ENCODE assay signal across 34 cellular contexts in the genomic region with DNA sequence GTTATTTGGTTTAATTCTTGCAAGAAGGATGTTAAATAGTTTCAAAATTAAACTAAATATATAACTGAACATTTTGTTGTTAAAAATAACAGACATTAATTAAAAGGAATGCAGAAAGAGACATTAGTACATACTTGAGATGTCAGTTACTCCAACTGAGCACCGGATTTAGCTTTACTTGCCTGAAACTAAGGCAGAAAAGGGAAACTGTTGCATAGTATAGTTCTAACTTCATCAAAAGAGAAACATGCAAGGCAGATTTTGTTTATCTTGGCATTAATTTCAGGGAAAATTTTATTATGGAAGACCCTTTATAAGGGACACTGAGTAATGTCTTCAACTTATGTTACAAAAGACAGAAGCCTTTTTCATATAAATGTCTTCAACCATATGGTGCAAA.
"Had no signal": no experiment of that assay in that cellular context is flagged by ENCODE, and none has a peak within 500 bp of the region (broad histone marks: within the 10 kb centered on the region; RNA-seq: fewer than 3 reads in every experiment).

No MANE protein-coding gene starts in this region.

- ATAC-seq: activated CD8-positive, alpha-beta memory T cell treated with anti-CD3 and anti-CD28 coated beads, Interleukin-2, amount 10 ng/mL, durations not matched to agents 7 days and 5 days; activated T-helper 17 cell treated with anti-CD3 and anti-CD28 coated beads, Interleukin-2, amount 50 U/mL, for 72 hours; body of pancreas; PC-3; Right ventricle myocardium inferior had no signal

- H3K27ac Mint-ChIP-seq: activated CD4-positive, alpha-beta memory T cell treated with anti-CD3 and anti-CD28 coated beads, Interleukin-2, amount 10 ng/mL, durations not matched to agents 7 days and 5 days; activated CD8-positive, alpha-beta memory T cell treated with anti-CD3 and anti-CD28 coated beads, Interleukin-2, amount 10 ng/mL, durations not matched to agents 7 days and 5 days; activated naive CD8-positive, alpha-beta T cell treated with anti-CD3 and anti-CD28 coated beads for 36 hours; activated T-helper 17 cell treated with anti-CD3 and anti-CD28 coated beads, Interleukin-2, amount 50 U/mL, for 72 hours had no signal

- H3K9me3 Mint-ChIP-seq: activated CD4-positive, alpha-beta memory T cell treated with anti-CD3 and anti-CD28 coated beads, Interleukin-2, amount 10 ng/mL, durations not matched to agents 7 days and 5 days; activated naive CD8-positive, alpha-beta T cell treated with anti-CD3 and anti-CD28 coated beads for 36 hours; activated T-helper 17 cell treated with anti-CD3 and anti-CD28 coated beads, Interleukin-2, amount 50 U/mL, for 72 hours had no signal

- H3K9me3 ChIP-seq: ascending aorta, body of pancreas, breast epithelium had no signal

- H3K4me3 Mint-ChIP-seq: activated CD4-positive, alpha-beta memory T cell treated with anti-CD3 and anti-CD28 coated beads, Interleukin-2, amount 10 ng/mL, durations not matched to agents 7 days and 5 days; activated CD8-positive, alpha-beta memory T cell treated with anti-CD3 and anti-CD28 coated beads, Interleukin-2, amount 10 ng/mL, durations not matched to agents 7 days and 5 days; activated naive CD8-positive, alpha-beta T cell treated with anti-CD3 and anti-CD28 coated beads for 36 hours; activated T-helper 17 cell treated with anti-CD3 and anti-CD28 coated beads, Interleukin-2, amount 50 U/mL, for 72 hours had no signal

- H3K27me3 Mint-ChIP-seq: activated CD4-positive, alpha-beta memory T cell treated with anti-CD3 and anti-CD28 coated beads, Interleukin-2, amount 10 ng/mL, durations not matched to agents 7 days and 5 days; activated CD8-positive, alpha-beta memory T cell treated with anti-CD3 and anti-CD28 coated beads, Interleukin-2, amount 10 ng/mL, durations not matched to agents 7 days and 5 days; activated naive CD8-positive, alpha-beta T cell treated with anti-CD3 and anti-CD28 coated beads for 36 hours; activated T-helper 17 cell treated with anti-CD3 and anti-CD28 coated beads, Interleukin-2, amount 50 U/mL, for 72 hours had no signal

- H3K4me3 ChIP-seq: ascending aorta, body of pancreas, breast epithelium had no signal

- H3K27me3 ChIP-seq: ascending aorta, body of pancreas, breast epithelium had no signal

- DNase-seq: activated CD4-positive, alpha-beta memory T cell treated with anti-CD3 and anti-CD28 coated beads, Interleukin-2, amount 10 ng/mL, durations not matched to agents 7 days and 5 days; activated CD4-positive, alpha-beta T cell treated with anti-CD3 and anti-CD28 coated beads for 1 hour; activated CD4-positive, alpha-beta T cell treated with anti-CD3 and anti-CD28 coated beads for 48 hours; activated CD4-positive, CD25-positive, alpha-beta regulatory T cell; activated CD8-positive, alpha-beta memory T cell treated with anti-CD3 and anti-CD28 coated beads for 24 hours; activated CD8-positive, alpha-beta memory T cell treated with anti-CD3 and anti-CD28 coated beads, Interleukin-2, amount 10 ng/mL, durations not matched to agents 7 days and 5 days; activated CD8-positive, alpha-beta memory T cell treated with anti-CD3 and anti-CD28 coated beads, Interleukin-2, amount 50 U/mL, for 48 hours; activated effector memory CD4-positive, alpha-beta T cell treated with anti-CD3 and anti-CD28 coated beads, Interleukin-2, amount 50 U/mL, for 16 hours; activated naive CD4-positive, alpha-beta T cell; activated naive CD4-positive, alpha-beta T cell treated with anti-CD3 and anti-CD28 coated beads, Interleukin-2, amount 50 U/mL, for 16 hours; activated naive CD8-positive, alpha-beta T cell treated with anti-CD3 and anti-CD28 coated beads for 36 hours; activated T-cell treated with anti-CD3 and anti-CD28 coated beads, Interleukin-2, amount 50 U/mL, for 48 hours; amygdala; body of pancreas; NCI-H1092 treated with DMSO at 0.1 percent for 48 hours; NCI-H1417; NCI-H146; NCI-H187; NCI-H2029 treated with DMSO at 0.1 percent for 48 hours; NCI-H2107; NCI-H2171; NCI-H510A; NCI-H748 treated with DMSO at 0.1 percent for 48 hours; NK-92 treated with Interleukin-12 subunit alpha and Interleukin-12 subunit beta, amount 100 ng/mL, for 24 hours; PC-3; SIG-M5; T1000; WERI-Rb-1 had no signal

- H3K4me1 Mint-ChIP-seq: activated CD8-positive, alpha-beta memory T cell treated with anti-CD3 and anti-CD28 coated beads, Interleukin-2, amount 10 ng/mL, durations not matched to agents 7 days and 5 days had no signal

- H3K27ac ChIP-seq: ascending aorta, body of pancreas, breast epithelium, KMS-11, RWPE1, WERI-Rb-1 had no signal

- H3K36me3 ChIP-seq: ascending aorta, breast epithelium had no signal

- H3K4me1 ChIP-seq: ascending aorta, breast epithelium had no signal
